In the genomic region with DNA sequence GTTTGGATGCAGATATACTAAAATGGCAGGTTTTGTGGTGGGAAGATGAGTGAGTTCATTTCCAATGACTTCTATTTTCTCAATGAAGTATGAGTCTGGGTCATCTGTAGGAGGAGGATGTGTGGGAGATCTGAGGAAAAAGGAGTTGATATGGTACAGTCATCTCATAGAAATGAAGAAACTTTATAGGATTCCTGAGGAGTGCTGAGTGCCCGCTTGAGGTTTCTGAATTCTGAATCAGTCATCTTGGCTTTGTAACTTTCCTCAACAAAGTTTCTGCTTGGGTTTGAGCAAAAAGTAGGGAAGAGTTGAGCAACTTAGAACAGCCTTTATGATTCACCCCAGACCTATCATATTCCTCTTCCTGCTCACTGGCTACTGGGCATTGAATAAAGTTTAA, we compare ENCODE assay signal across 13 cellular contexts.
A peak's percentile ranks its signal among the peaks of the same experiment; 100 is the strongest.
DNase-seq lines count a peak whose midpoint lies in the region; ATAC-seq and TF ChIP-seq lines count a peak whose summit lies in the region.
"Had no signal": no experiment of that assay in that cellular context is flagged by ENCODE, and none has a peak within 500 bp of the region (broad histone marks: within the 10 kb centered on the region; RNA-seq: fewer than 3 reads in every experiment).

No MANE protein-coding gene starts in this region.

- no peaks in the 10 kb centered on the region for H3K36me3 Mint-ChIP-seq in CD4-positive, alpha-beta memory T cell

- no peaks in the 10 kb centered on the region for H3K9me3 ChIP-seq in mammary epithelial cell (replicated peaks; ENCODE audit: insufficient read depth, low read length)
- no peaks in the 10 kb centered on the region for H3K9me3 ChIP-seq in CD4-positive, alpha-beta memory T cell (ENCODE audit: control insufficient read depth in 1 of 2, low read length in 2 of 2)

- DNase-seq in CD1c-positive myeloid dendritic cell (ENCODE audit: extremely low spot score) (peak; percentile 52), HS-5 (ENCODE audit: low read depth) (peak; percentile 95), mammary epithelial cell (peak; percentile 95), myocyte (ENCODE audit: low read depth) (peak; percentile 9), cerebellar nuclear complex (lab: John Stamatoyannopoulos, UW) (no peak), SKM-1 (lab: John Stamatoyannopoulos, UW; ENCODE audit: unreplicated experiment) (no peak)
- DNase-seq in CD4-positive, alpha-beta memory T cell, result no peak
- DNase-seq: activated CD4-positive, alpha-beta T cell treated with anti-CD3 and anti-CD28 coated beads, Interleukin-2, amount 50 U/mL, for 4 hours; DMS 273 treated with DMSO at 0.1 percent for 48 hours; NCI-H1092 treated with DMSO at 0.1 percent for 48 hours; NCI-H526 treated with DMSO at 0.1 percent for 48 hours; nephron progenitor cell had no signal

- no peak for ATAC-seq in HG02642 (IDR thresholded peaks at IDR 0.05; ENCODE audit: poor library complexity, unreplicated experiment)

- in situ Hi-C loops in mammary epithelial cell (cut with MboI; ENCODE audit: low sequenced_read_pairs in 2 of 2), result no loop called here

- intact Hi-C loops in mammary epithelial cell (cut with micrococcal nuclease), result loop anchor here (1.0 to 5.0 kb wide), 3 partner anchors 95 to 160 kb away; no protein-coding TSS in a partner anchor
- intact Hi-C loops in CD4-positive, alpha-beta memory T cell (cut with micrococcal nuclease), result no loop called here

- no peak overlapping the region for H3K4me2 ChIP-seq in mammary epithelial cell (ENCODE audit: insufficient read depth, low read depth, low read length)

- no peak overlapping the region for H3K4me3 Mint-ChIP-seq in CD4-positive, alpha-beta memory T cell
- H3K4me3 Mint-ChIP-seq: nephron progenitor cell had no signal

- peak overlapping the region; percentile 77 for H3K27ac ChIP-seq in mammary epithelial cell (ENCODE audit: insufficient read depth, low read depth, low read length)
- H3K27ac ChIP-seq in CD4-positive, alpha-beta memory T cell (ENCODE audit: low read depth, low read length), result no peak overlapping the region

- POLR2A ChIA-PET in CD4-positive, alpha-beta memory T cell (lab: Charles Lee; ENCODE audit: partially characterized antibody), result no interaction called here

- H3K4me1 Mint-ChIP-seq in CD4-positive, alpha-beta memory T cell, result no peaks in the 10 kb centered on the region

- no peaks in the 10 kb centered on the region for H3K9me3 Mint-ChIP-seq in CD4-positive, alpha-beta memory T cell

- 0% methylated on average over 1 of the region's 1 CpG for WGBS in mammary epithelial cell (ENCODE audit: low coverage, missing lambda C conversion rate)

- H4K20me1 ChIP-seq in mammary epithelial cell (ENCODE audit: insufficient read depth, low read length), result no peaks in the 10 kb centered on the region

- dilution Hi-C loops in mammary epithelial cell (cut with HindIII; ENCODE audit: low sequenced_read_pairs), result no loop called here

- H3K27ac Mint-ChIP-seq in CD4-positive, alpha-beta memory T cell, result no peak overlapping the region
- H3K27ac Mint-ChIP-seq: nephron progenitor cell had no signal

- no peak overlapping the region for H3K9ac ChIP-seq in mammary epithelial cell (ENCODE audit: insufficient read depth, low read length)

- H3K27me3 Mint-ChIP-seq in CD4-positive, alpha-beta memory T cell, result peaks cover 0 to 2% of the 10 kb centered on the region in 2 donors

- H3K27me3 ChIP-seq in mammary epithelial cell (ENCODE audit: insufficient read depth, low read length), result no peaks in the 10 kb centered on the region
- no peaks in the 10 kb centered on the region for H3K27me3 ChIP-seq in CD4-positive, alpha-beta memory T cell (ENCODE audit: insufficient read depth, low read length)

- H3K4me1 ChIP-seq in mammary epithelial cell (ENCODE audit: insufficient read depth, low read length), result peaks cover 40% of the 10 kb centered on the region
- H3K4me1 ChIP-seq in CD4-positive, alpha-beta memory T cell (ENCODE audit: insufficient read depth, low read length), result no peaks in the 10 kb centered on the region

- H3K36me3 ChIP-seq in mammary epithelial cell (ENCODE audit: insufficient read depth, low read length), result no peaks in the 10 kb centered on the region
- no peaks in the 10 kb centered on the region for H3K36me3 ChIP-seq in CD4-positive, alpha-beta memory T cell (ENCODE audit: insufficient read depth, low read length)

- no TSS peak for BruUV-seq in mammary epithelial cell (replicated peaks; lab: Mats Ljungman, UMichigan)

- no peak for TF ChIP-seq CTCF in mammary epithelial cell (conservative IDR thresholded peaks at IDR 0.05 in 1 of 2, IDR thresholded peaks at IDR 0.05 in 1 of 2; ENCODE audit: extremely low read depth in 1 of 2, insufficient read depth in 1 of 2, low read depth in 1 of 2, low read length in 2 of 2)

- CTCF ChIA-PET in mammary epithelial cell (lab: Charles Lee; ENCODE audit: low non-redundant PET), result no interaction called here
- CTCF ChIA-PET in CD4-positive, alpha-beta memory T cell (lab: Charles Lee; ENCODE audit: partially characterized antibody), result no interaction called here

- no peak overlapping the region for H2AFZ ChIP-seq in mammary epithelial cell (ENCODE audit: low read depth, low read length)

- H3K79me2 ChIP-seq in mammary epithelial cell (ENCODE audit: insufficient read depth, low read length), result no peaks in the 10 kb centered on the region

- H3K4me3 ChIP-seq in mammary epithelial cell (replicated peaks in 1 of 3; ENCODE audit: insufficient read depth in 1 of 3, low read depth in 2 of 3, low read length in 3 of 3), result no peak overlapping the region
- no peak overlapping the region for H3K4me3 ChIP-seq in CD4-positive, alpha-beta memory T cell (ENCODE audit: low read length in 2 of 2)

Comparison
In these comparisons a context has a peak if more than half of its experiments do, and no peak if none do; other contexts are left out.
1. DNase-seq: peak in CD1c-positive myeloid dendritic cell (single experiment), HS-5 (single experiment), mammary epithelial cell (single experiment) and myocyte (single experiment); none in cerebellar nuclear complex (0 of 2), SKM-1 (single experiment) and CD4-positive, alpha-beta memory T cell (0 of 5).